ENCODE assay signal across 8 cellular contexts in genomic region chr14:75069021-75069810, GRCh38. TPM values are rescaled to one million over a fixed set of nuclear protein-coding genes. Genes with fewer than 3 reads are reported as not detected.
DNase-seq lines count a peak whose midpoint lies in the region; ATAC-seq and TF ChIP-seq lines count a peak whose summit lies in the region.

TSS of gene ZC2HC1C (plus strand) at chr14:75069641. CDS start at chr14:75070574, 933 bp downstream.

- H3K4me1 ChIP-seq in KMS-11 (ENCODE audit: low read depth, poor library complexity, severe bottlenecking) (peaks cover 8% of the 10 kb centered on the region), gastroesophageal sphincter (peaks cover 0 to 50% (median 18%) of the 10 kb centered on the region in 3 donors), neuron (ENCODE audit: insufficient read depth, low read length) (peaks cover 13% of the 10 kb centered on the region), suprapubic skin (peaks cover 48% of the 10 kb centered on the region)

- peak; percentile 64 for ATAC-seq in GM21423 (IDR thresholded peaks at IDR 0.05; ENCODE audit: unreplicated experiment)
- ATAC-seq in gastroesophageal sphincter: peak; percentile 93

- TF ChIP-seq POLR2A in gastroesophageal sphincter (IDR thresholded peaks at IDR 0.05) (peak; percentile 40 to 64), suprapubic skin (IDR thresholded peaks at IDR 0.05) (peak in 1 of 2 donors; percentile 49)

- TF ChIP-seq EP300 in gastroesophageal sphincter (IDR thresholded peaks at IDR 0.05) (no peak), suprapubic skin (IDR thresholded peaks at IDR 0.05) (no peak)

- H3K4me1 Mint-ChIP-seq in activated naive CD4-positive, alpha-beta T cell treated with anti-CD3 and anti-CD28 coated beads, Interleukin-2, amount 10 ng/mL, durations not matched to agents 7 days and 5 days: peaks cover 15% of the 10 kb centered on the region

- H3K27ac ChIP-seq in KMS-11 (peak within 1 kb of the TSS; percentile 82), gastroesophageal sphincter (peak within 1 kb of the TSS; percentile 58 to 89 (median 88)), suprapubic skin (peak within 1 kb of the TSS; percentile 91)

- CTCF ChIA-PET in activated naive CD4-positive, alpha-beta T cell treated with anti-CD3 and anti-CD28 coated beads, Interleukin-2, amount 10 ng/mL, durations not matched to agents 7 days and 5 days (lab: Charles Lee): interaction anchor here (2.3 kb wide), 1 partner anchor 19 kb away, joined by 8 read pairs; no protein-coding TSS in a partner anchor

- no peaks in the 10 kb centered on the region for H3K36me3 ChIP-seq in KMS-11 (ENCODE audit: insufficient read depth)
- H3K36me3 ChIP-seq in gastroesophageal sphincter: no peaks in the 10 kb centered on the region
- H3K36me3 ChIP-seq in neuron (ENCODE audit: insufficient read depth, low read length): no peaks in the 10 kb centered on the region
- H3K36me3 ChIP-seq in suprapubic skin: no peaks in the 10 kb centered on the region

- H3K4me3 Mint-ChIP-seq in activated naive CD4-positive, alpha-beta T cell treated with anti-CD3 and anti-CD28 coated beads, Interleukin-2, amount 10 ng/mL, durations not matched to agents 7 days and 5 days: peak within 1 kb of the TSS; percentile 11

- peak within 1 kb of the TSS; percentile 90 for H3K9ac ChIP-seq in KMS-11

- H3K9me3 ChIP-seq in gastroesophageal sphincter: no peaks in the 10 kb centered on the region
- no peaks in the 10 kb centered on the region for H3K9me3 ChIP-seq in neuron (ENCODE audit: low read length)
- no peaks in the 10 kb centered on the region for H3K9me3 ChIP-seq in suprapubic skin

- no peaks in the 10 kb centered on the region for H3K9me3 Mint-ChIP-seq in activated naive CD4-positive, alpha-beta T cell treated with anti-CD3 and anti-CD28 coated beads, Interleukin-2, amount 10 ng/mL, durations not matched to agents 7 days and 5 days

- TF ChIP-seq CTCF in KMS-11 (conservative IDR thresholded peaks at IDR 0.05; ENCODE audit: low read depth, low read length): no peak
- peak in 1 of 4 experiments; percentile 20 for TF ChIP-seq CTCF in gastroesophageal sphincter (IDR thresholded peaks at IDR 0.05)
- no peak for TF ChIP-seq CTCF in suprapubic skin (IDR thresholded peaks at IDR 0.05)

- WGBS in gastroesophageal sphincter (ENCODE audit: low coverage in 1 of 2), 2 donors: 0% methylated on average over 2 to 27 of the region's 60 CpGs
- under 1% methylated on average over 33 of the region's 60 CpGs for WGBS in suprapubic skin

- H3K27me3 Mint-ChIP-seq in activated naive CD4-positive, alpha-beta T cell treated with anti-CD3 and anti-CD28 coated beads, Interleukin-2, amount 10 ng/mL, durations not matched to agents 7 days and 5 days: peaks cover 18% of the 10 kb centered on the region

- DNase-seq in COR-L47 (lab: John Stamatoyannopoulos, UW) (peak; percentile 88), SHP77 (lab: John Stamatoyannopoulos, UW) (peak; percentile 95), suprapubic skin (ENCODE audit: low spot score in 2 of 2) (peak; percentile 97)
- DNase-seq in activated naive CD4-positive, alpha-beta T cell treated with anti-CD3 and anti-CD28 coated beads, Interleukin-2, amount 10 ng/mL, durations not matched to agents 7 days and 5 days: peak; percentile 70

- H3K27me3 ChIP-seq in KMS-11 (ENCODE audit: insufficient read depth, low read depth) (no peaks in the 10 kb centered on the region), gastroesophageal sphincter (no peaks in the 10 kb centered on the region), neuron (ENCODE audit: insufficient read depth, low read length) (no peaks in the 10 kb centered on the region), suprapubic skin (no peaks in the 10 kb centered on the region)

- H3K4me3 ChIP-seq in KMS-11 (IDR thresholded peaks at IDR 0.05; ENCODE audit: insufficient read depth, low read depth, low read length) (no peak within 1 kb of the TSS), gastroesophageal sphincter (peak within 1 kb of the TSS; percentile 46 to 56), neuron (ENCODE audit: low read length) (peak within 1 kb of the TSS; percentile 60), suprapubic skin (peak within 1 kb of the TSS; percentile 53)

- H3K79me2 ChIP-seq in KMS-11 (ENCODE audit: insufficient read depth, low read depth): peaks cover 13% of the 10 kb centered on the region; the same call in 1 of the 2 replicates

- H3K4me2 ChIP-seq in KMS-11: peak within 1 kb of the TSS; percentile 79

- H3K36me3 Mint-ChIP-seq in activated naive CD4-positive, alpha-beta T cell treated with anti-CD3 and anti-CD28 coated beads, Interleukin-2, amount 10 ng/mL, durations not matched to agents 7 days and 5 days: no peaks in the 10 kb centered on the region

- peak within 1 kb of the TSS; percentile 58 for H3K27ac Mint-ChIP-seq in activated naive CD4-positive, alpha-beta T cell treated with anti-CD3 and anti-CD28 coated beads, Interleukin-2, amount 10 ng/mL, durations not matched to agents 7 days and 5 days

- H2AFZ ChIP-seq in KMS-11 (ENCODE audit: low read depth) (peak within 1 kb of the TSS; percentile 62), neuron (ENCODE audit: low read depth, low read length) (peak within 1 kb of the TSS; percentile 82)

- H4K20me1 ChIP-seq in KMS-11 (ENCODE audit: insufficient read depth): no peaks in the 10 kb centered on the region

RNA-seq across cellular contexts. Expression of gene ZC2HC1C, which starts in this region (rescaled TPM):
- total RNA-seq in gastroesophageal sphincter: 1 to 10 TPM; 4.4 to 8.0 (median 5.1) TPM
- total RNA-seq in suprapubic skin: 1 to 10 TPM in 2 of 4 donors, under 1 TPM in 2; 0.32 to 5.9 (median 1.2) TPM
